1 cellular context compared by ENCODE assay signal in the genomic region with DNA sequence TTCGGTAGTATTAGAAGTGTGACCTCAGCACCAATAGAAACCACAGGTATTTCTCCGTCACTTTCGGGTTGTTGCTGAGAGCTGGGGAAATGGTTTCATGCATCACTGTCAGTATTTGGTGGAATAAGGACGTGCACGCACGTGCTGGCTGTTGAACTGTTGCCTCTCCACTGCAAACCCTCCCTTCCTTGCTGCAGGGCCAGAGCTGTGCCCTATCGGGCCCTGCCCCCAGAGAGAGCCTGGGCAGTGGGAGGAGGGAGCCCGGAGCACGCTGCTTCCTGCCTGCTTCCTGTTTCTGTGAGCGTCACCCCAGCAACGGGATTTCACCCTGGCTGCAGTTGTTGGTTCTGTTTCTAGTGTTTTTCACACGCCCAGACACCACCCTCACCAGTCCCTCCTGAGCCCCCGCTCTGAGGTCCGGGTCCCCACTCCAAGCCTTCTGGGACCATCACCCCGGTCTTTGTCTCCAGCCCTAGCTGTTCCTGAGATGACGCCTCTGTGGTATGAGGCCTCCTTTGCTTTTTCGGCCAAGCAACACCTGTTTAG.
TF ChIP-seq lines count a peak whose summit lies in the region.

No MANE protein-coding gene starts in this region.

TF ChIP-seq in HepG2, 621 proteins besides CTCF, POLR2A, EP300 and RAD21 (continued from another document and continues in another):
- TF ChIP-seq, protein P1, sequence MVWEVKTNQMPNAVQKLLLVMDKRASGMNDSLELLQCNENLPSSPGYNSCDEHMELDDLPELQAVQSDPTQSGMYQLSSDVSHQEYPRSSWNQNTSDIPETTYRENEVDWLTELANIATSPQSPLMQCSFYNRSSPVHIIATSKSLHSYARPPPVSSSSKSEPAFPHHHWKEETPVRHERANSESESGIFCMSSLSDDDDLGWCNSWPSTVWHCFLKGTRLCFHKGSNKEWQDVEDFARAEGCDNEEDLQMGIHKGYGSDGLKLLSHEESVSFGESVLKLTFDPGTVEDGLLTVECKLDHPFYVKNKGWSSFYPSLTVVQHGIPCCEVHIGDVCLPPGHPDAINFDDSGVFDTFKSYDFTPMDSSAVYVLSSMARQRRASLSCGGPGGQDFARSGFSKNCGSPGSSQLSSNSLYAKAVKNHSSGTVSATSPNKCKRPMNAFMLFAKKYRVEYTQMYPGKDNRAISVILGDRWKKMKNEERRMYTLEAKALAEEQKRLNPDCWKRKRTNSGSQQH (CRISPR knock-in tag; IDR thresholded peaks at IDR 0.05; ENCODE audit: low read depth) = 0 out of 2 replicates have a peak, but pooled peaks have one; percentile 59
- TF ChIP-seq ZSCAN9 (CRISPR knock-in tag; IDR thresholded peaks at IDR 0.05; ENCODE audit: borderline replicate concordance) (peak; percentile 13; the same call in 1 of the 2 replicates), ZNF678 (CRISPR knock-in tag; IDR thresholded peaks at IDR 0.05) (no peak), MAFF (IDR thresholded peaks at IDR 0.05; ENCODE audit: low read depth, low read length) (no peak), ZNF543 (CRISPR knock-in tag; IDR thresholded peaks at IDR 0.05) (peak; percentile 37; the same call in 1 of the 2 replicates), DPF2 (CRISPR knock-in tag; IDR thresholded peaks at IDR 0.05; ENCODE audit: borderline replicate concordance, low read depth) (no peak), RNF2 (conservative IDR thresholded peaks at IDR 0.05; ENCODE audit: low read depth) (no peak), HMG20A (CRISPR knock-in tag; IDR thresholded peaks at IDR 0.05; ENCODE audit: borderline replicate concordance) (0 out of 2 replicates have a peak, but pooled peaks have one; percentile 18), THAP11 (CRISPR knock-in tag; IDR thresholded peaks at IDR 0.05) (peak; percentile 62), CEBPG (CRISPR knock-in tag; IDR thresholded peaks at IDR 0.05) (0 out of 2 replicates have a peak, but pooled peaks have one; percentile 16), PITX1 (CRISPR knock-in tag; IDR thresholded peaks at IDR 0.05) (0 out of 2 replicates have a peak, but pooled peaks have one; percentile 37), ATF7-NPFF (CRISPR knock-in tag; IDR thresholded peaks at IDR 0.05; ENCODE audit: low read depth) (peak; percentile 48; the same call in 1 of the 2 replicates), SP5 (CRISPR knock-in tag; IDR thresholded peaks at IDR 0.05; ENCODE audit: borderline replicate concordance, low read depth) (peak; percentile 59; the same call in 1 of the 2 replicates), ELF1 (CRISPR knock-in tag; IDR thresholded peaks at IDR 0.05) (peak; percentile 94), KAT2B (IDR thresholded peaks at IDR 0.05; ENCODE audit: borderline replicate concordance, low read depth, low read length) (no peak), KMT2A (CRISPR knock-in tag; IDR thresholded peaks at IDR 0.05) (peak; percentile 73; the same call in 1 of the 2 replicates), FOXJ3 (CRISPR knock-in tag; IDR thresholded peaks at IDR 0.05; ENCODE audit: borderline replicate concordance) (peak; percentile 84)
- TF ChIP-seq, protein P2, sequence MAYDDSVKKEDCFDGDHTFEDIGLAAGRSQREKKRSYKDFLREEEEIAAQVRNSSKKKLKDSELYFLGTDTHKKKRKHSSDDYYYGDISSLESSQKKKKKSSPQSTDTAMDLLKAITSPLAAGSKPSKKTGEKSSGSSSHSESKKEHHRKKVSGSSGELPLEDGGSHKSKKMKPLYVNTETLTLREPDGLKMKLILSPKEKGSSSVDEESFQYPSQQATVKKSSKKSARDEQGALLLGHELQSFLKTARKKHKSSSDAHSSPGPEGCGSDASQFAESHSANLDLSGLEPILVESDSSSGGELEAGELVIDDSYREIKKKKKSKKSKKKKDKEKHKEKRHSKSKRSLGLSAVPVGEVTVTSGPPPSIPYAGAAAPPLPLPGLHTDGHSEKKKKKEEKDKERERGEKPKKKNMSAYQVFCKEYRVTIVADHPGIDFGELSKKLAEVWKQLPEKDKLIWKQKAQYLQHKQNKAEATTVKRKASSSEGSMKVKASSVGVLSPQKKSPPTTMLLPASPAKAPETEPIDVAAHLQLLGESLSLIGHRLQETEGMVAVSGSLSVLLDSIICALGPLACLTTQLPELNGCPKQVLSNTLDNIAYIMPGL (CRISPR knock-in tag; IDR thresholded peaks at IDR 0.05; ENCODE audit: borderline replicate concordance in 1 of 2, low read depth in 1 of 2) = peak in 1 of 2 experiments; percentile 28; a peak in 1 of 4 replicates
- TF ChIP-seq, protein P3, sequence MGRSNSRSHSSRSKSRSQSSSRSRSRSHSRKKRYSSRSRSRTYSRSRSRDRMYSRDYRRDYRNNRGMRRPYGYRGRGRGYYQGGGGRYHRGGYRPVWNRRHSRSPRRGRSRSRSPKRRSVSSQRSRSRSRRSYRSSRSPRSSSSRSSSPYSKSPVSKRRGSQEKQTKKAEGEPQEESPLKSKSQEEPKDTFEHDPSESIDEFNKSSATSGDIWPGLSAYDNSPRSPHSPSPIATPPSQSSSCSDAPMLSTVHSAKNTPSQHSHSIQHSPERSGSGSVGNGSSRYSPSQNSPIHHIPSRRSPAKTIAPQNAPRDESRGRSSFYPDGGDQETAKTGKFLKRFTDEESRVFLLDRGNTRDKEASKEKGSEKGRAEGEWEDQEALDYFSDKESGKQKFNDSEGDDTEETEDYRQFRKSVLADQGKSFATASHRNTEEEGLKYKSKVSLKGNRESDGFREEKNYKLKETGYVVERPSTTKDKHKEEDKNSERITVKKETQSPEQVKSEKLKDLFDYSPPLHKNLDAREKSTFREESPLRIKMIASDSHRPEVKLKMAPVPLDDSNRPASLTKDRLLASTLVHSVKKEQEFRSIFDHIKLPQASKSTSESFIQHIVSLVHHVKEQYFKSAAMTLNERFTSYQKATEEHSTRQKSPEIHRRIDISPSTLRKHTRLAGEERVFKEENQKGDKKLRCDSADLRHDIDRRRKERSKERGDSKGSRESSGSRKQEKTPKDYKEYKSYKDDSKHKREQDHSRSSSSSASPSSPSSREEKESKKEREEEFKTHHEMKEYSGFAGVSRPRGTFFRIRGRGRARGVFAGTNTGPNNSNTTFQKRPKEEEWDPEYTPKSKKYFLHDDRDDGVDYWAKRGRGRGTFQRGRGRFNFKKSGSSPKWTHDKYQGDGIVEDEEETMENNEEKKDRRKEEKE (IDR thresholded peaks at IDR 0.05) = no peak
- TF ChIP-seq, protein P4, sequence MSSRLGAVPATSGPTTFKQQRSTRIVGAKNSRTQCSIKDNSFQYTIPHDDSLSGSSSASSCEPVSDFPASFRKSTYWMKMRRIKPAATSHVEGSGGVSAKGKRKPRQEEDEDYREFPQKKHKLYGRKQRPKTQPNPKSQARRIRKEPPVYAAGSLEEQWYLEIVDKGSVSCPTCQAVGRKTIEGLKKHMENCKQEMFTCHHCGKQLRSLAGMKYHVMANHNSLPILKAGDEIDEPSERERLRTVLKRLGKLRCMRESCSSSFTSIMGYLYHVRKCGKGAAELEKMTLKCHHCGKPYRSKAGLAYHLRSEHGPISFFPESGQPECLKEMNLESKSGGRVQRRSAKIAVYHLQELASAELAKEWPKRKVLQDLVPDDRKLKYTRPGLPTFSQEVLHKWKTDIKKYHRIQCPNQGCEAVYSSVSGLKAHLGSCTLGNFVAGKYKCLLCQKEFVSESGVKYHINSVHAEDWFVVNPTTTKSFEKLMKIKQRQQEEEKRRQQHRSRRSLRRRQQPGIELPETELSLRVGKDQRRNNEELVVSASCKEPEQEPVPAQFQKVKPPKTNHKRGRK (CRISPR knock-in tag; IDR thresholded peaks at IDR 0.05) = no peak
- TF ChIP-seq, protein P5, sequence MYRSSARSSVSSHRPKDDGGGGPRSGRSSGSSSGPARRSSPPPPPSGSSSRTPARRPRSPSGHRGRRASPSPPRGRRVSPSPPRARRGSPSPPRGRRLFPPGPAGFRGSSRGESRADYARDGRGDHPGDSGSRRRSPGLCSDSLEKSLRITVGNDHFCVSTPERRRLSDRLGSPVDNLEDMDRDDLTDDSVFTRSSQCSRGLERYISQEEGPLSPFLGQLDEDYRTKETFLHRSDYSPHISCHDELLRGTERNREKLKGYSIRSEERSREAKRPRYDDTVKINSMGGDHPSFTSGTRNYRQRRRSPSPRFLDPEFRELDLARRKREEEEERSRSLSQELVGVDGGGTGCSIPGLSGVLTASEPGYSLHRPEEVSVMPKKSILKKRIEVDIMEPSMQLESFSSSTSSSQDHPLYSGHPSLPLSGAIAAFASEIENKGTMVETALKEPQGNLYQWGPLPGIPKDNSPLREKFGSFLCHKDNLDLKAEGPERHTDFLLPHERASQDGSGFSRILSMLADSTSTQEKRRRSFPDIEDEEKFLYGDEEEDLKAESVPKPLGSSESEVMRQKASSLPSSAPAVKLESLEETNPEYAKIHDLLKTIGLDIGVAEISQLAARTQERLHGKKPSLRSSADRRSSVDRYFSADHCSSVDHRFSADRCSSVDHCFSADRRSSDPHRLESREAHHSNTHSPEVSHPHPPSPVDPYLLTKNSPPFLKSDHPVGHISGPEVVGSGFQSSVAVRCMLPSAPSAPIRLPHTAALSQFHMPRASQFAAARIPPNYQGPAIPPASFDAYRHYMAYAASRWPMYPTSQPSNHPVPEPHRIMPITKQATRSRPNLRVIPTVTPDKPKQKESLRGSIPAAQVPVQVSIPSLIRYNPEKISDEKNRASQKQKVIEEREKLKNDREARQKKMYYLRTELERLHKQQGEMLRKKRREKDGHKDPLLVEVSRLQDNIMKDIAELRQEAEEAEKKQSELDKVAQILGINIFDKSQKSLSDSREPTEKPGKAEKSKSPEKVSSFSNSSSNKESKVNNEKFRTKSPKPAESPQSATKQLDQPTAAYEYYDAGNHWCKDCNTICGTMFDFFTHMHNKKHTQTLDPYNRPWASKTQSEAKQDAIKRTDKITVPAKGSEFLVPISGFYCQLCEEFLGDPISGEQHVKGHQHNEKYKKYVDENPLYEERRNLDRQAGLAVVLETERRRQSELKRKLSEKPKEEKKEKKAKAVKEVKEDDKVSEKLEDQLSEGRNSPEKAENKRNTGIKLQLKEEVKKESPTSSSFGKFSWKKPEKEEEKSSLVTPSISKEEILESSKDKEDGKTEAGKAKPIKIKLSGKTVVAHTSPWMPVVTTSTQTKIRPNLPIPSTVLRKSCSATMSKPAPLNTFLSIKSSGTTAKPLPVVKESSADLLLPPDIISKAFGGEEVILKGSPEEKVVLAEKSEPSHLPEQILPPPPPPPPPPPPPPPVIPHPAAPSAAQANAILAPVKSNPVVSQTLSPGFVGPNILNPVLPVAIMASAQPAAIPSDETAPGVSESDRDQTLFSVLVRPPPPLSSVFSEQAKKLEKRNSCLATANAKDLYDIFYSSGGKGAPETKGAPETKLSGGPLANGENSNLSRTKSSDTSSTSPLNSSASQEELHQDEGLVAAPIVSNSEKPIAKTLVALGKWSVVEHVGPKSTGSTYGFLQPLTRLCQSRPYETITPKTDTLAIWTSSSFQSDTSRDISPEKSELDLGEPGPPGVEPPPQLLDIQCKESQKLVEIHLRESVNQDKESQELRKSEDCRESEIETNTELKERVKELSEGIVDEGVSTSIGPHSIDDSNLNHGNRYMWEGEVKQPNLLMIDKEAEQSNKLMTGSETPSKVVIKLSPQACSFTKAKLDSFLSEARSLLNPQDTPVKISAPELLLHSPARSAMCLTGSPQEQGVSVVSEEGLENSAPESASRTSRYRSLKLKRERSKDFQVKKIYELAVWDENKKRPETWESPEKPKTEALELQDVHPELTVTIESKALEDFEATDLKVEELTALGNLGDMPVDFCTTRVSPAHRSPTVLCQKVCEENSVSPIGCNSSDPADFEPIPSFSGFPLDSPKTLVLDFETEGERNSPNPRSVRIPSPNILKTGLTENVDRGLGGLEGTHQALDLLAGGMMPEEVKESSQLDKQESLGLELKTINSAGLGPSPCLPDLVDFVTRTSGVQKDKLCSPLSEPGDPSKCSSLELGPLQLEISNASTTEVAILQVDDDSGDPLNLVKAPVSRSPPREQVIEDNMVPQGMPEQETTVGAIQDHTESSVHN (CRISPR knock-in tag; IDR thresholded peaks at IDR 0.05) = 0 out of 2 replicates have a peak, but pooled peaks have one; percentile 41
- TF ChIP-seq, protein P6, sequence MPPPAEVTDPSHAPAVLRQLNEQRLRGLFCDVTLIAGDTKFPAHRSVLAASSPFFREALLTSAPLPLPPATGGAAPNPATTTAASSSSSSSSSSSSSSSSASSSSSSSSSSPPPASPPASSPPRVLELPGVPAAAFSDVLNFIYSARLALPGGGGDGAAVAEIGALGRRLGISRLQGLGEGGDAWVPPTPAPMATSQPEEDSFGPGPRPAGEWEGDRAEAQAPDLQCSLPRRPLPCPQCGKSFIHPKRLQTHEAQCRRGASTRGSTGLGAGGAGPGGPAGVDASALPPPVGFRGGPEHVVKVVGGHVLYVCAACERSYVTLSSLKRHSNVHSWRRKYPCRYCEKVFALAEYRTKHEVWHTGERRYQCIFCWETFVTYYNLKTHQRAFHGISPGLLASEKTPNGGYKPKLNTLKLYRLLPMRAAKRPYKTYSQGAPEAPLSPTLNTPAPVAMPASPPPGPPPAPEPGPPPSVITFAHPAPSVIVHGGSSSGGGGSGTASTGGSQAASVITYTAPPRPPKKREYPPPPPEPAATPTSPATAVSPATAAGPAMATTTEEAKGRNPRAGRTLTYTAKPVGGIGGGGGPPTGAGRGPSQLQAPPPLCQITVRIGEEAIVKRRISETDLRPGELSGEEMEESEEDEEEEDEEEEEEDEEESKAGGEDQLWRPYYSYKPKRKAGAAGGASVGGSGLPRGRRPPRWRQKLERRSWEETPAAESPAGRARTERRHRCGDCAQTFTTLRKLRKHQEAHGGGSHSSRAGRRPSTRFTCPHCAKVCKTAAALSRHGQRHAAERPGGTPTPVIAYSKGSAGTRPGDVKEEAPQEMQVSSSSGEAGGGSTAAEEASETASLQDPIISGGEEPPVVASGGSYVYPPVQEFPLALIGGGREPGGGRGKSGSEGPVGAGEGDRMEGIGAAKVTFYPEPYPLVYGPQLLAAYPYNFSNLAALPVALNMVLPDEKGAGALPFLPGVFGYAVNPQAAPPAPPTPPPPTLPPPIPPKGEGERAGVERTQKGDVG (CRISPR knock-in tag; IDR thresholded peaks at IDR 0.05; ENCODE audit: borderline replicate concordance) = peak; percentile 55; the same call in 1 of the 2 replicates
- TF ChIP-seq, protein P7, sequence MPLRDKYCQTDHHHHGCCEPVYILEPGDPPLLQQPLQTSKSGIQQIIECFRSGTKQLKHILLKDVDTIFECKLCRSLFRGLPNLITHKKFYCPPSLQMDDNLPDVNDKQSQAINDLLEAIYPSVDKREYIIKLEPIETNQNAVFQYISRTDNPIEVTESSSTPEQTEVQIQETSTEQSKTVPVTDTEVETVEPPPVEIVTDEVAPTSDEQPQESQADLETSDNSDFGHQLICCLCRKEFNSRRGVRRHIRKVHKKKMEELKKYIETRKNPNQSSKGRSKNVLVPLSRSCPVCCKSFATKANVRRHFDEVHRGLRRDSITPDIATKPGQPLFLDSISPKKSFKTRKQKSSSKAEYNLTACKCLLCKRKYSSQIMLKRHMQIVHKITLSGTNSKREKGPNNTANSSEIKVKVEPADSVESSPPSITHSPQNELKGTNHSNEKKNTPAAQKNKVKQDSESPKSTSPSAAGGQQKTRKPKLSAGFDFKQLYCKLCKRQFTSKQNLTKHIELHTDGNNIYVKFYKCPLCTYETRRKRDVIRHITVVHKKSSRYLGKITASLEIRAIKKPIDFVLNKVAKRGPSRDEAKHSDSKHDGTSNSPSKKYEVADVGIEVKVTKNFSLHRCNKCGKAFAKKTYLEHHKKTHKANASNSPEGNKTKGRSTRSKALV (CRISPR knock-in tag; IDR thresholded peaks at IDR 0.05) = peak; percentile 64; the same call in 1 of the 2 replicates
- TF ChIP-seq, protein P8, sequence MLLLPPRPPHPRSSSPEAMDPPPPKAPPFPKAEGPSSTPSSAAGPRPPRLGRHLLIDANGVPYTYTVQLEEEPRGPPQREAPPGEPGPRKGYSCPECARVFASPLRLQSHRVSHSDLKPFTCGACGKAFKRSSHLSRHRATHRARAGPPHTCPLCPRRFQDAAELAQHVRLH (CRISPR knock-in tag; IDR thresholded peaks at IDR 0.05; ENCODE audit: borderline replicate concordance, low read depth) = peak; percentile 81; the same call in 1 of the 2 replicates
- TF ChIP-seq, protein P9, sequence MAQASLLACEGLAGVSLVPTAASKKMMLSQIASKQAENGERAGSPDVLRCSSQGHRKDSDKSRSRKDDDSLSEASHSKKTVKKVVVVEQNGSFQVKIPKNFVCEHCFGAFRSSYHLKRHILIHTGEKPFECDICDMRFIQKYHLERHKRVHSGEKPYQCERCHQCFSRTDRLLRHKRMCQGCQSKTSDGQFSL (CRISPR knock-in tag; IDR thresholded peaks at IDR 0.05) = no peak
